Comparison of ENCODE assay signal across 1 cellular context in the genomic region with DNA sequence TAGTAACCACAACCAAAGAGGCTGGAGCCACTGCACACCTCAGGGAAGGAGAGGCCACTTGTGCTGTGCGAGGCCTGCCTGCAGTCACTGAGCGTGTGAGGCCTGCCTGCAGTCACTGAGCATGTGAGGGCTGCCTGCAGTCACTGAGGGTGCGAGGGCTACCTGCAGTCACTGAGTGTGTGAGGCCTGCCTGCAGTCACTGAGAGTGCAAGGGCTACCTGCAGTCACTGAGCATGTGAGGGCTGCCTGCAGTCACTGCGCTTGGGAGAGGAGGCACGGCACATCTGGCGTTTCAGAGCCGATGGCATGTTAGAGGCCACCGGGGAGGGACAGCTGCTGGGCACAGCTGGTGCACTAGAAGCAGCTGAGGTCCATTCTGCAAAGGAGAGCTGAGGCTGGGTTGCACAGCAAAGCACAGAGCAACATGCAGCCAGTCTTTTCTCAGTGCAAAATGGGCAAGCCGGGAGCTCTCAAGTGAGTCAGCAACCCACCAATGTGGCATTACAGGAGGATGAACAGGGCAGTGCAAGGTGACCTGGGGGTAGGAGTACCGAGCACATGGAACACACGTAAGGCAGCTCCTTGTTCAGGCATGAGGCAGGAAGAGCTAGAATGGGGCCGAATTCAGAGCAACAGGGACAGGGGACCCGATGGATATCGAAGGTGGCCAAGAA.
TF ChIP-seq lines count a peak whose summit lies in the region.

No MANE protein-coding gene starts in this region.

TF ChIP-seq in HepG2, 621 proteins besides CTCF, POLR2A, EP300 and RAD21 (continued from another document):
- TF ChIP-seq DBP (CRISPR knock-in tag; IDR thresholded peaks at IDR 0.05; ENCODE audit: not compliant biosample characterization), result no peak
